In the genomic region with DNA sequence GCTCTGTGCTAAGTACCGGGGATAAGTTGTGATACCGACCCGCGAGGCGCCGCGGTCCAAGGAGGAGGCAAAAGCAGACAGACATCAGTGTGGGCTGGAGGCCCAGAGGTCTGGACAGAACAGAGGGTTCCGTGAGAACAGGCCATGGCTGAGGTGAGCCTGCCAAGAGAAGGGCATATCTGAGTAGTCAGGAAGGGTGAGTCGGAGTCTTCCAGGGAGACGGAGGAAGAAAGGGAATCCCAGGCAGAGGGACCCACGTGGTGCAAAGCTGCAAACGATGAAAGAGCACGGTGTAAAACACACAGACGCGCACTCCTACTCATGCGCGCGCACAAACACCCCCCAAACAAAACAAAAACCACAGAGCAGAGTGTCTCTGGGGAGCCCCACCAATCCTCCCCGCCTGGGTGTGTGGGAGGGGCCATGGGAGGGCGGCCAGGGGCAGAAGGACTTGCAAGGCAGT, we compare ENCODE assay signal across 11 cellular contexts. TPM values are rescaled to one million over a fixed set of nuclear protein-coding genes. Genes with fewer than 3 reads are reported as not detected.
A peak's percentile ranks its signal among the peaks of the same experiment; 100 is the strongest.
DNase-seq lines count a peak whose midpoint lies in the region; ATAC-seq and TF ChIP-seq lines count a peak whose summit lies in the region.
"Had no signal": no experiment of that assay in that cellular context is flagged by ENCODE, and none has a peak within 500 bp of the region (broad histone marks: within the 10 kb centered on the region; RNA-seq: fewer than 3 reads in every experiment).

No MANE protein-coding gene starts in this region.

- peak overlapping the region in 3 of 4 donors; percentile 31 to 71 (median 62) for H3K4me3 Mint-ChIP-seq in IgD-negative memory B cell
- H3K4me3 Mint-ChIP-seq: activated T-cell treated with anti-CD3 and anti-CD28 coated beads, Interleukin-2, amount 50 U/mL, for 24 hours had no signal

- H3K36me3 Mint-ChIP-seq in IgD-negative memory B cell = peaks cover 4% of the 10 kb centered on the region

- no peak overlapping the region for H4K91ac ChIP-seq in neuronal stem cell (ENCODE audit: low read depth, low read length, poor library complexity)

- no peak for TF ChIP-seq CTCF in cardiac fibroblast (IDR thresholded peaks at IDR 0.05; ENCODE audit: low read depth, low read length)
- TF ChIP-seq CTCF in lower lobe of right lung (IDR thresholded peaks at IDR 0.05) = no peak

- H3K4me1 Mint-ChIP-seq in IgD-negative memory B cell = peaks cover 4 to 8% (median 5%) of the 10 kb centered on the region in 3 donors

- H3K4me1 ChIP-seq in neuronal stem cell (ENCODE audit: control insufficient read depth in 2 of 2, insufficient read depth in 1 of 2, low read depth in 1 of 2, low read length in 2 of 2) (peaks cover 28 to 35% of the 10 kb centered on the region in 2 donors), lower lobe of right lung (no peaks in the 10 kb centered on the region)

- H3K27me3 ChIP-seq in neuronal stem cell (ENCODE audit: control insufficient read depth in 3 of 3, insufficient read depth in 3 of 3, low read depth in 1 of 3, low read length in 3 of 3) (peaks cover 0 to 16% (median 3%) of the 10 kb centered on the region in 3 experiments), lower lobe of right lung (ENCODE audit: low read depth) (peaks cover 8% of the 10 kb centered on the region)

- H3K4me2 ChIP-seq in neuronal stem cell (ENCODE audit: insufficient read depth, low read length, poor library complexity, severe bottlenecking) = no peak overlapping the region

- H3K27ac ChIP-seq in neuronal stem cell (replicated peaks; ENCODE audit: low read length) = no peak overlapping the region
- H3K27ac ChIP-seq in lower lobe of right lung = no peak overlapping the region
- H3K27ac ChIP-seq: esophagus squamous epithelium, sigmoid colon had no signal

- H3K18ac ChIP-seq in neuronal stem cell (ENCODE audit: low read length) = peak overlapping the region; percentile 38

- H2AFZ ChIP-seq in neuronal stem cell (ENCODE audit: low read length) = peak overlapping the region; percentile 50

- peaks cover 27% of the 10 kb centered on the region for H3K27me3 Mint-ChIP-seq in IgD-negative memory B cell

- ATAC-seq in GM21447 (IDR thresholded peaks at IDR 0.05; ENCODE audit: unreplicated experiment) = no peak
- ATAC-seq in lower lobe of right lung = no peak
- ATAC-seq in GM18502 (IDR thresholded peaks at IDR 0.05; ENCODE audit: poor library complexity, unreplicated experiment) = no peak

- intact Hi-C loops in lower lobe of right lung (cut with DNase I) = no loop called here

- no peak overlapping the region for H4K8ac ChIP-seq in neuronal stem cell (ENCODE audit: low read depth, low read length)

- H2BK12ac ChIP-seq in neuronal stem cell (ENCODE audit: low read length) = no peak overlapping the region

- H3K4me3 ChIP-seq in cardiac fibroblast (replicated peaks in 1 of 2; ENCODE audit: low read depth in 2 of 2, low read length in 2 of 2) (no peak overlapping the region), neuronal stem cell (ENCODE audit: low read length in 2 of 2) (no peak overlapping the region), lower lobe of right lung (no peak overlapping the region)
- H3K4me3 ChIP-seq: esophagus squamous epithelium, sigmoid colon had no signal

- no peaks in the 10 kb centered on the region for H3K9me3 Mint-ChIP-seq in IgD-negative memory B cell
- H3K9me3 Mint-ChIP-seq: activated T-cell treated with anti-CD3 and anti-CD28 coated beads, Interleukin-2, amount 50 U/mL, for 24 hours had no signal

- H3K9me3 ChIP-seq in neuronal stem cell (replicated peaks in 1 of 2; ENCODE audit: control insufficient read depth in 2 of 2, insufficient read depth in 1 of 2, low read depth in 1 of 2, low read length in 2 of 2) = no peaks in the 10 kb centered on the region
- H3K9me3 ChIP-seq in lower lobe of right lung = no peaks in the 10 kb centered on the region
- H3K9me3 ChIP-seq: esophagus squamous epithelium, sigmoid colon had no signal

- H3K23ac ChIP-seq in neuronal stem cell (ENCODE audit: low read depth, low read length, poor library complexity) = no peak overlapping the region

- H3K36me3 ChIP-seq in neuronal stem cell (replicated peaks in 1 of 2; ENCODE audit: control insufficient read depth in 2 of 2, insufficient read depth in 2 of 2, low read length in 2 of 2) (no peaks in the 10 kb centered on the region), lower lobe of right lung (no peaks in the 10 kb centered on the region)
- H3K36me3 ChIP-seq: esophagus squamous epithelium, sigmoid colon had no signal

- no peak overlapping the region for H3K27ac Mint-ChIP-seq in IgD-negative memory B cell
- H3K27ac Mint-ChIP-seq: activated T-cell treated with anti-CD3 and anti-CD28 coated beads, Interleukin-2, amount 50 U/mL, for 24 hours had no signal

- no peak overlapping the region for H3K9ac ChIP-seq in neuronal stem cell (ENCODE audit: low read depth, low read length, poor library complexity)

- H3K14ac ChIP-seq in neuronal stem cell (ENCODE audit: low read length) = no peak overlapping the region

- no peak overlapping the region for H2BK120ac ChIP-seq in neuronal stem cell (ENCODE audit: low read depth, low read length)

- DNase-seq in Daoy (ENCODE audit: low read depth) = peak; percentile 44
- DNase-seq in cardiac fibroblast (ENCODE audit: low read depth in 2 of 2) = peak; percentile 20 to 33
- no peak for DNase-seq in neuronal stem cell (ENCODE audit: low spot score)
- DNase-seq in lower lobe of right lung = no peak
- DNase-seq: activated T-cell treated with anti-CD3 and anti-CD28 coated beads, Interleukin-2, amount 50 U/mL, for 24 hours; esophagus squamous epithelium; NCI-H2227 treated with DMSO at 0.1 percent for 48 hours; sigmoid colon had no signal

- H3K4ac ChIP-seq in neuronal stem cell (ENCODE audit: low read length) = no peak overlapping the region

- H2BK15ac ChIP-seq in neuronal stem cell (ENCODE audit: low read length) = no peak overlapping the region

- no peak overlapping the region for H2BK5ac ChIP-seq in neuronal stem cell (ENCODE audit: low read length)

- H3K79me1 ChIP-seq in neuronal stem cell (ENCODE audit: low read depth, low read length) = no peaks in the 10 kb centered on the region

- no CpG with 5 or more reads among the region's 20 CpGs for WGBS in neuronal stem cell (ENCODE audit: extremely low coverage in 2 of 2, insufficient read length in 2 of 2, insufficient replicate concordance in 1 of 2), 2 donors

- H2AK5ac ChIP-seq in neuronal stem cell (ENCODE audit: low read depth, low read length) = peak overlapping the region; percentile 21

RNA-seq across cellular contexts. Expression of gene RHBDL3, which starts 18.1 kb away (rescaled TPM):
- 0.57 and 1.9 TPM in 2 replicates for total RNA-seq in Daoy (2014; rRNA removed; shearing (Covaris generic))
- polyA plus RNA-seq in IgD-negative memory B cell = not detected
- polyA plus RNA-seq in neuronal stem cell (2013, experiment 1 of 2) = 0.82 TPM
- polyA plus RNA-seq in neuronal stem cell (2013, experiment 2 of 2) = 0.83 TPM
- total RNA-seq in lower lobe of right lung = 0.18 TPM

RNA-seq across cellular contexts. Expression of gene C17orf75, which starts 58.2 kb away (rescaled TPM):
- 34.5 and 34.9 TPM in 2 replicates for total RNA-seq in Daoy (2014; rRNA removed; shearing (Covaris generic))
- 9.6 TPM for polyA plus RNA-seq in IgD-negative memory B cell
- 47.7 TPM for polyA plus RNA-seq in neuronal stem cell (2013, experiment 1 of 2)
- polyA plus RNA-seq in neuronal stem cell (2013, experiment 2 of 2) = 47.1 TPM
- 11.7 TPM for total RNA-seq in lower lobe of right lung

Comparison
In these comparisons a context has a peak if more than half of its experiments do, and no peak if none do; other contexts are left out.
1. DNase-seq: peak in Daoy (single experiment) and cardiac fibroblast (2 of 2); none in neuronal stem cell (single experiment) and lower lobe of right lung (single experiment).